ENCODE assay signal across 9 cellular contexts in the genomic region with DNA sequence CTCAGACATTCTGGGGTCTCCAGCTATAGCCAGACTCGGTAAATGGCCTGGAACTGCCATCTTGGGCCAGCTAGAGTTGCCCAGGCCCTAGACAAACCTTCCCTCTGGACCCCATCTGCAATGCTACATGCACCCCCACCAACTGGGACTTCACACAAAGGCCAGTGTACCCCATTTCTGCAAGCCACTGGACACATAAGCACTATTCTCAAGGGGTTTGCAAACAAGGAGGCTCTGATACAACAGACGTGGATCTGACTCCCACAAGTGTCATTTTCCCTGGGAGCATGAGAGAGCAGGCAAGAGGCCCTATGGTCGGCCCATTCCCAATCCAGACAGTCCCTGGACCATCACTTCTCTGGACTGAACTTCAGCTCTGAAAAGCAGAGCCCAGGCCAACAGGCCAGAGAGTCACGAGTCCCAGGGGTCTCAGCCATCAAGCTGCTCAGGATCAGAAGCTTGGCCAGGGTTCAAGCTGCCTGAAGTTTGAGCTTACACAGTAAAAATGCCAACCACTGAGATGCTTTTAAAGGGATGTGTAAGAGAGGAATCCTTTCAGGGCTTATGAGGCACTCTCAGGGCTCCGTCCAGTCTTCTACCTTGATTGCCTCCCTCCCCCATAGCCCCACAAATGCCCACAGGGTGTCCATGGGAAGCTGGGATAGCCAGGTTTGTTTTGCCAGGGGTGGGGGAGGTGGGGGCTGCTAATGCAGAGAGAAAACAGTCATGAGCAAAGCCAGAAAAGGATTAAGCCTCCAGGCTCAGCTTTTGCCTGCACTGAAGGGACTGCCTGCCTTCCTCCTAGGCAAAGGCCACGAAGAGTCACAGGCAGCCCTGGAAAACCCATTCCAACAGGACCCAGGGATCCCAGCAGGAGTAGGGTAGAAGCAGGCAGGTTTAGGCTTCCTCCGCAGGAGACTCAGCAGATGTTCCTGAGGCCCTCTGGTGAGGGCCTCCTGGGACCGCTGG. TPM values are rescaled to one million over a fixed set of nuclear protein-coding genes. Genes with fewer than 3 reads are reported as not detected.
A peak's percentile ranks its signal among the peaks of the same experiment; 100 is the strongest.
DNase-seq lines count a peak whose midpoint lies in the region; ATAC-seq, FAIRE-seq and TF ChIP-seq lines count a peak whose summit lies in the region.
"Had no signal": no experiment of that assay in that cellular context is flagged by ENCODE, and none has a peak within 500 bp of the region (broad histone marks: within the 10 kb centered on the region; RNA-seq: fewer than 3 reads in every experiment).

No MANE protein-coding gene starts in this region.

- peak overlapping the region in 1 of 2 experiments; percentile 85; a peak in 1 of 4 replicates for H3K9ac ChIP-seq in K562 (ENCODE audit: insufficient read depth in 1 of 2, low read depth in 2 of 2, low read length in 2 of 2)

- H3K4me1 ChIP-seq in heart right ventricle (peaks cover 72 to 100% (median 100%) of the 10 kb centered on the region in 9 donors), K562 (replicated peaks in 1 of 2; ENCODE audit: control insufficient read depth in 2 of 2, insufficient read depth in 2 of 2, low read length in 2 of 2) (peaks cover 69 to 77% of the 10 kb centered on the region in 2 experiments), muscle layer of duodenum (ENCODE audit: control insufficient read depth in 1 of 2, insufficient read depth in 2 of 2, low read length in 2 of 2) (peaks cover 80 to 99% of the 10 kb centered on the region in 2 donors), uterus (peaks cover 50 to 60% of the 10 kb centered on the region in 2 donors)

- in situ Hi-C loops in K562 (cut with MboI) = no loop called here

- CTCF ChIA-PET in K562 (lab: Yijun Ruan, JAX; ENCODE audit: low intra/inter-chr PET ratio) = no interaction called here

- no peak overlapping the region for H2AFZ ChIP-seq in K562 (ENCODE audit: low read depth, low read length)

- H3K27ac ChIP-seq in heart right ventricle = peak overlapping the region in 9 of 10 donors; percentile 15 to 89 (median 85)
- peak overlapping the region; percentile 36; the same call in 2 of the 3 replicates for H3K27ac ChIP-seq in K562 (ENCODE audit: extremely low read depth, low read depth, low read length)
- H3K27ac ChIP-seq in muscle layer of duodenum (ENCODE audit: low read length) = peak overlapping the region; percentile 76
- H3K27ac ChIP-seq in uterus = peak overlapping the region; percentile 89 to 92

- H3K4me2 ChIP-seq in K562 (ENCODE audit: insufficient read depth, low read length) = no peak overlapping the region

- TF ChIP-seq CTCF in heart right ventricle (IDR thresholded peaks at IDR 0.05) (no peak), K562 (IDR thresholded peaks at IDR 0.05 in 2 of 3, conservative IDR thresholded peaks at IDR 0.05 in 1 of 3; ENCODE audit: insufficient read depth in 2 of 3, low read depth in 1 of 3, low read length in 3 of 3) (no peak), uterus (IDR thresholded peaks at IDR 0.05) (no peak)

- H3K9me1 ChIP-seq in K562 (ENCODE audit: control insufficient read depth, insufficient read depth, low read length) = no peaks in the 10 kb centered on the region

- TF ChIP-seq POLR2A in K562 (conservative IDR thresholded peaks at IDR 0.05) = no peak
- TF ChIP-seq POLR2A in uterus (IDR thresholded peaks at IDR 0.05) = no peak

- H3K4me3 ChIP-seq in heart right ventricle = no peak overlapping the region
- H3K4me3 ChIP-seq in K562 = no peak overlapping the region
- peak overlapping the region; percentile 8 to 34 for H3K4me3 ChIP-seq in muscle layer of duodenum (ENCODE audit: low read depth in 1 of 2, low read length in 2 of 2)
- H3K4me3 ChIP-seq in uterus = no peak overlapping the region

- POLR2A ChIA-PET in K562 (lab: Yijun Ruan, JAX) = interaction anchor here (0.6 to 6.8 kb wide), 4 partner anchors 8 to 112 kb away, joined by 3 to 80 read pairs (median 6); no protein-coding TSS in a partner anchor

- no peak for TF ChIP-seq EP300 in K562 (IDR thresholded peaks at IDR 0.05; ENCODE audit: low read length)

- H3K36me3 ChIP-seq in heart right ventricle (peaks cover 0 to 10% (median 0%) of the 10 kb centered on the region in 9 donors), K562 (ENCODE audit: control insufficient read depth, insufficient read depth, low read length) (peaks cover 34% of the 10 kb centered on the region; the same call in 2 of the 3 replicates), muscle layer of duodenum (ENCODE audit: control insufficient read depth in 1 of 2, insufficient read depth in 2 of 2, low read length in 2 of 2) (no peaks in the 10 kb centered on the region), uterus (no peaks in the 10 kb centered on the region)

- peaks cover 11% of the 10 kb centered on the region for H4K20me1 ChIP-seq in K562 (replicated peaks; ENCODE audit: control insufficient read depth, insufficient read depth, low read length)

- WGBS in heart right ventricle, 2 donors = 54 to 56% methylated on average over 8 of the region's 8 CpGs
- WGBS in K562 (ENCODE audit: insufficient coverage, low coverage, missing lambda C conversion rate) = 78% methylated on average over 6 of the region's 8 CpGs

- no peaks in the 10 kb centered on the region for H3K9me3 ChIP-seq in heart right ventricle
- no peaks in the 10 kb centered on the region for H3K9me3 ChIP-seq in K562 (replicated peaks; ENCODE audit: control insufficient read depth, insufficient read depth, low read depth, low read length)
- H3K9me3 ChIP-seq in muscle layer of duodenum (ENCODE audit: control insufficient read depth in 1 of 2, low read length in 2 of 2) = no peaks in the 10 kb centered on the region
- H3K9me3 ChIP-seq in uterus = no peaks in the 10 kb centered on the region

- intact Hi-C loops in heart right ventricle (cut with DNase I) (no loop called here), cardiac septum (cut with DNase I) (no loop called here), K562 (cut with micrococcal nuclease) (no loop called here), uterus (cut with DNase I; ENCODE audit: low total_unique reads) (no loop called here)

- no peak for FAIRE-seq in K562 (lab: Jason Lieb, UNC)

- no peak for TF ChIP-seq RAD21 in K562 (CRISPR knock-in tag; conservative IDR thresholded peaks at IDR 0.05 in 1 of 2, IDR thresholded peaks at IDR 0.05 in 1 of 2)

- H3K27me3 ChIP-seq in heart right ventricle = no peaks in the 10 kb centered on the region
- no peaks in the 10 kb centered on the region for H3K27me3 ChIP-seq in K562 (ENCODE audit: control insufficient read depth in 2 of 2, insufficient read depth in 2 of 2, low read length in 2 of 2)
- no peaks in the 10 kb centered on the region for H3K27me3 ChIP-seq in muscle layer of duodenum (ENCODE audit: low read depth, low read length)
- no peaks in the 10 kb centered on the region for H3K27me3 ChIP-seq in uterus

- no peak for ATAC-seq in heart right ventricle
- no peak for ATAC-seq in K562
- ATAC-seq in GM19455 (IDR thresholded peaks at IDR 0.05; ENCODE audit: unreplicated experiment) = no peak

- DNase-seq in heart right ventricle (no peak), cardiac septum (ENCODE audit: low spot score) (no peak), K562 (ENCODE audit: extremely low read depth in 1 of 4, low spot score in 3 of 4) (no peak), uterus (peak in 1 of 2 donors; percentile 53), DMS153 treated with DMSO at 0.1 percent for 48 hours (lab: John Stamatoyannopoulos, UW; ENCODE audit: unreplicated experiment) (no peak), COLO668 (lab: John Stamatoyannopoulos, UW; ENCODE audit: unreplicated experiment) (no peak)
- DNase-seq: stimulated activated CD4-positive, alpha-beta T cell treated with anti-CD3 and anti-CD28 coated beads, Interleukin-12 subunit alpha, Interleukin-12 subunit beta, amount 100 ng/mL, for 4 hours had no signal

- BruUV-seq in K562 (replicated peaks; lab: Mats Ljungman, UMichigan) = no TSS peak

- peaks cover 100% of the 10 kb centered on the region for H3K79me2 ChIP-seq in K562 (ENCODE audit: control insufficient read depth, insufficient read depth, low read length)

TF ChIP-seq in K562, 482 proteins besides CTCF, POLR2A, EP300 and RAD21 (continues in another document):
- no peak for TF ChIP-seq ZNF584 (CRISPR knock-in tag; IDR thresholded peaks at IDR 0.05; ENCODE audit: low read depth)
- TF ChIP-seq, protein P1, sequence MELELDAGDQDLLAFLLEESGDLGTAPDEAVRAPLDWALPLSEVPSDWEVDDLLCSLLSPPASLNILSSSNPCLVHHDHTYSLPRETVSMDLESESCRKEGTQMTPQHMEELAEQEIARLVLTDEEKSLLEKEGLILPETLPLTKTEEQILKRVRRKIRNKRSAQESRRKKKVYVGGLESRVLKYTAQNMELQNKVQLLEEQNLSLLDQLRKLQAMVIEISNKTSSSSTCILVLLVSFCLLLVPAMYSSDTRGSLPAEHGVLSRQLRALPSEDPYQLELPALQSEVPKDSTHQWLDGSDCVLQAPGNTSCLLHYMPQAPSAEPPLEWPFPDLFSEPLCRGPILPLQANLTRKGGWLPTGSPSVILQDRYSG (tag; conservative IDR thresholded peaks at IDR 0.05; ENCODE audit: low read depth) = no peak
- no peak for TF ChIP-seq FOXK1 (CRISPR knock-in tag; IDR thresholded peaks at IDR 0.05; ENCODE audit: borderline replicate concordance)
- no peak for TF ChIP-seq ZKSCAN8 (CRISPR knock-in tag; IDR thresholded peaks at IDR 0.05)
- no peak for TF ChIP-seq FOXJ2 (tag; IDR thresholded peaks at IDR 0.05)
- TF ChIP-seq ZNF778 (CRISPR knock-in tag; IDR thresholded peaks at IDR 0.05) = no peak
- TF ChIP-seq NFE2 (IDR thresholded peaks at IDR 0.05; ENCODE audit: low read depth) = no peak

RNA-seq across cellular contexts. Expression of a gene that starts 31.7 kb away (rescaled TPM):
- total RNA-seq in heart right ventricle (10 to 100 TPM; 13.9 to 30.8 (median 23.6) TPM), cardiac septum (45.9 TPM), K562 (2014; rRNA removed) (4.6 and 4.7 TPM in 2 replicates), K562 (2014; rRNA removed; fragmentation: Illumina TruSeq; extraction: Trizol) (7.9 and 8.7 TPM in 2 replicates), K562 (2015; rRNA removed; fragmentation: Illumina TruSeq; extraction: Trizol) (6.6 and 7.1 TPM in 2 replicates), K562 (2021) (24.8 and 26.4 TPM in 2 replicates), uterus (10 to 100 TPM; 12.6 to 58.0 (median 39.4) TPM)
- polyA plus RNA-seq in heart right ventricle (10 to 100 TPM in 1 of 2 donors, 1 to 10 TPM in 1; 6.6 to 15.7 TPM), K562 (2011; rRNA removed) (7.5 and 11.3 TPM in 2 replicates), K562 (2014; fragmentation: Illumina TruSeq; extraction: Trizol) (15.5 and 15.7 TPM in 2 replicates), K562 (2014; fragmentation: Nextera tagmentation; extraction: Ambion mirVana) (1 to 10 TPM; 1.7 to 2.4 TPM), K562 (2014; rRNA removed) (12.7 and 15.1 TPM in 2 replicates)
- total RNA-seq in K562 (2011; cell fraction: chromatin; rRNA removed; ENCODE audit: low replicate concordance) = 5.1 and 6.7 TPM in 2 replicates
- 6.8 and 8.0 TPM in 2 replicates for total RNA-seq in K562 (2011; cell fraction: nucleolus; rRNA removed)
- 8.8 and 9.7 TPM in 2 replicates for total RNA-seq in K562 (2011; cell fraction: nucleoplasm; rRNA removed)
- polyA plus RNA-seq in K562 (2011; cell fraction: cytosol; rRNA removed) = 6.3 and 7.9 TPM in 2 replicates
- polyA plus RNA-seq in K562 (2011; cell fraction: nucleus; rRNA removed) = 6.2 and 6.9 TPM in 2 replicates
- polyA plus RNA-seq in K562 (2012) = 18.6 and 26.5 TPM in 2 replicates
- polyA minus RNA-seq in K562 (2011; rRNA and poly(A)+ RNA removed) = 6.4 and 9.0 TPM in 2 replicates
- polyA minus RNA-seq in K562 (2011; cell fraction: cytosol; rRNA and poly(A)+ RNA removed) = 4.3 and 7.6 TPM in 2 replicates
- polyA minus RNA-seq in K562 (2011; cell fraction: nucleus; rRNA and poly(A)+ RNA removed) = 3.3 and 3.4 TPM in 2 replicates

Comparison
In these comparisons a context has a peak if more than half of its experiments do, and no peak if none do; other contexts are left out.
1. H3K27ac ChIP-seq: peak in every context shown above with its lines; median percentile 90 in uterus; 85 in heart right ventricle; 76 in muscle layer of duodenum; 36 in K562.
2. H3K4me3 ChIP-seq: peak in muscle layer of duodenum (2 of 2); none in heart right ventricle (0 of 10), K562 (single experiment) and uterus (0 of 2).